Comparison of ENCODE assay signal across 1 cellular context in genomic region chr15:40543082-40543481, GRCh38.
TF ChIP-seq lines count a peak whose summit lies in the region.

No MANE protein-coding gene starts in this region.

TF ChIP-seq in GM12878, 131 proteins besides CTCF, POLR2A, EP300 and RAD21 (continues in another document):
- TF ChIP-seq ZNF384 (IDR thresholded peaks at IDR 0.05; ENCODE audit: borderline replicate concordance, low read depth, low read length) = no peak
- TF ChIP-seq ATF7 (IDR thresholded peaks at IDR 0.05; ENCODE audit: low read depth) = no peak
- TF ChIP-seq IRF5 (IDR thresholded peaks at IDR 0.05; ENCODE audit: borderline replicate concordance) = no peak
- no peak for TF ChIP-seq PRDM15 (CRISPR knock-in tag; IDR thresholded peaks at IDR 0.05)
- TF ChIP-seq ZSCAN29 (IDR thresholded peaks at IDR 0.05) = no peak
- TF ChIP-seq E2F8 (IDR thresholded peaks at IDR 0.05; ENCODE audit: low read depth, partially characterized antibody) = no peak
- TF ChIP-seq STAT1 (conservative IDR thresholded peaks at IDR 0.05) = no peak
- no peak for TF ChIP-seq POLR2AphosphoS5 (IDR thresholded peaks at IDR 0.05; ENCODE audit: low read length)
- no peak for TF ChIP-seq CBX5 (IDR thresholded peaks at IDR 0.05; ENCODE audit: low read depth)
- no peak for TF ChIP-seq KAT2A (conservative IDR thresholded peaks at IDR 0.05; ENCODE audit: control insufficient read depth, low read depth, low read length)
- TF ChIP-seq CBX3 (IDR thresholded peaks at IDR 0.05; ENCODE audit: borderline replicate concordance, low read depth) = no peak
- TF ChIP-seq RELA (IDR thresholded peaks at IDR 0.05; ENCODE audit: borderline replicate concordance, partially characterized antibody) = peak; percentile 51
- TF ChIP-seq SP1 (IDR thresholded peaks at IDR 0.05; ENCODE audit: low read depth, low read length) = peak; percentile 30
- TF ChIP-seq NR2C2 (IDR thresholded peaks at IDR 0.05; ENCODE audit: borderline replicate concordance, control insufficient read depth, insufficient read length, low read depth) = no peak
- TF ChIP-seq TAF1 (IDR thresholded peaks at IDR 0.05; ENCODE audit: borderline replicate concordance, low read depth, low read length) = no peak
- no peak for TF ChIP-seq ZNF217 (IDR thresholded peaks at IDR 0.05)
- no peak for TF ChIP-seq BCL11A (IDR thresholded peaks at IDR 0.05; ENCODE audit: low read depth, low read length)
- TF ChIP-seq TCF3 (IDR thresholded peaks at IDR 0.05; ENCODE audit: borderline replicate concordance, insufficient read depth, low read depth, low read length) = no peak
- TF ChIP-seq ZNF207 (IDR thresholded peaks at IDR 0.05; ENCODE audit: borderline replicate concordance) = no peak
- no peak for TF ChIP-seq CUX1 (IDR thresholded peaks at IDR 0.05; ENCODE audit: insufficient replicate concordance, low read depth, low read length)
- 0 out of 2 replicates have a peak, but pooled peaks have one; percentile 16 for TF ChIP-seq FOXM1 (IDR thresholded peaks at IDR 0.05; ENCODE audit: low read depth, low read length)
- peak; percentile 69 for TF ChIP-seq RUNX3 (IDR thresholded peaks at IDR 0.05; ENCODE audit: low read length)
- TF ChIP-seq RELB (IDR thresholded peaks at IDR 0.05; ENCODE audit: low read depth) = peak; percentile 66
- no peak for TF ChIP-seq BRCA1 (IDR thresholded peaks at IDR 0.05; ENCODE audit: low read depth, low read length)
- no peak for TF ChIP-seq TCF12 (IDR thresholded peaks at IDR 0.05; ENCODE audit: low read depth, low read length)
- TF ChIP-seq ZNF274 (IDR thresholded peaks at IDR 0.05; ENCODE audit: insufficient read depth, insufficient read length) = no peak
- TF ChIP-seq CEBPB (IDR thresholded peaks at IDR 0.05; ENCODE audit: borderline replicate concordance in 1 of 2, low read depth in 2 of 2, low read length in 2 of 2) = no peak
- no peak for TF ChIP-seq MEF2A (IDR thresholded peaks at IDR 0.05; ENCODE audit: insufficient read depth, low read depth, low read length)
- no peak for TF ChIP-seq DPF2 (IDR thresholded peaks at IDR 0.05)
- no peak for TF ChIP-seq SPI1 (IDR thresholded peaks at IDR 0.05; ENCODE audit: borderline replicate concordance, insufficient read depth, low read depth, low read length)
- TF ChIP-seq RFX5 (IDR thresholded peaks at IDR 0.05; ENCODE audit: low read depth, low read length) = no peak
- TF ChIP-seq POU2F2 (IDR thresholded peaks at IDR 0.05; ENCODE audit: borderline replicate concordance, low read depth, low read length) = no peak
- TF ChIP-seq RCOR1 (conservative IDR thresholded peaks at IDR 0.05; ENCODE audit: low read depth, low read length) = no peak
- TF ChIP-seq ATF3 (IDR thresholded peaks at IDR 0.05; ENCODE audit: borderline replicate concordance, extremely low read depth, low read depth, low read length) = no peak
- no peak for TF ChIP-seq EZH2 (IDR thresholded peaks at IDR 0.05; ENCODE audit: borderline replicate concordance, control insufficient read depth, low read depth, low read length)
- no peak for TF ChIP-seq ETV6 (conservative IDR thresholded peaks at IDR 0.05 in 1 of 2, IDR thresholded peaks at IDR 0.05 in 1 of 2; ENCODE audit: borderline replicate concordance in 1 of 2, low read depth in 1 of 2)
- no peak for TF ChIP-seq MYC (IDR thresholded peaks at IDR 0.05; ENCODE audit: insufficient read depth, insufficient read length, insufficient replicate concordance, low read length, severe bottlenecking)
- TF ChIP-seq SMAD1 (IDR thresholded peaks at IDR 0.05; ENCODE audit: low read depth, partially characterized antibody) = no peak
- no peak for TF ChIP-seq FOXK2 (IDR thresholded peaks at IDR 0.05)
- no peak for TF ChIP-seq YY1 (IDR thresholded peaks at IDR 0.05; ENCODE audit: low read depth, low read length)
- TF ChIP-seq CREM (IDR thresholded peaks at IDR 0.05; ENCODE audit: low read depth) = no peak
- no peak for TF ChIP-seq CHD1 (IDR thresholded peaks at IDR 0.05; ENCODE audit: low read depth, low read length)
- TF ChIP-seq STAT3 (IDR thresholded peaks at IDR 0.05; ENCODE audit: low read depth, low read length) = no peak
- TF ChIP-seq NR2C1 (IDR thresholded peaks at IDR 0.05) = no peak
- no peak for TF ChIP-seq IRF3 (IDR thresholded peaks at IDR 0.05)
- peak; percentile 3 to 25; a peak in 2 of 4 replicates for TF ChIP-seq IKZF2 (IDR thresholded peaks at IDR 0.05)
- TF ChIP-seq PAX5 (IDR thresholded peaks at IDR 0.05; ENCODE audit: borderline replicate concordance, low read depth, low read length) = peak; percentile 55; the same call in 1 of the 2 replicates
- TF ChIP-seq MTA3 (IDR thresholded peaks at IDR 0.05; ENCODE audit: borderline replicate concordance, low read length) = no peak
- peak; percentile 9; the same call in 1 of the 2 replicates for TF ChIP-seq MTA2 (IDR thresholded peaks at IDR 0.05; ENCODE audit: low read depth)
- no peak for TF ChIP-seq SREBF1 (IDR thresholded peaks at IDR 0.05; ENCODE audit: low read length)
- TF ChIP-seq SRF (IDR thresholded peaks at IDR 0.05; ENCODE audit: low read depth in 2 of 2, low read length in 2 of 2) = no peak
- TF ChIP-seq MXI1 (IDR thresholded peaks at IDR 0.05; ENCODE audit: low read depth, low read length) = no peak
- TF ChIP-seq MLLT1 (IDR thresholded peaks at IDR 0.05) = no peak
